ENCODE assay signal across 9 cellular contexts in the genomic region with DNA sequence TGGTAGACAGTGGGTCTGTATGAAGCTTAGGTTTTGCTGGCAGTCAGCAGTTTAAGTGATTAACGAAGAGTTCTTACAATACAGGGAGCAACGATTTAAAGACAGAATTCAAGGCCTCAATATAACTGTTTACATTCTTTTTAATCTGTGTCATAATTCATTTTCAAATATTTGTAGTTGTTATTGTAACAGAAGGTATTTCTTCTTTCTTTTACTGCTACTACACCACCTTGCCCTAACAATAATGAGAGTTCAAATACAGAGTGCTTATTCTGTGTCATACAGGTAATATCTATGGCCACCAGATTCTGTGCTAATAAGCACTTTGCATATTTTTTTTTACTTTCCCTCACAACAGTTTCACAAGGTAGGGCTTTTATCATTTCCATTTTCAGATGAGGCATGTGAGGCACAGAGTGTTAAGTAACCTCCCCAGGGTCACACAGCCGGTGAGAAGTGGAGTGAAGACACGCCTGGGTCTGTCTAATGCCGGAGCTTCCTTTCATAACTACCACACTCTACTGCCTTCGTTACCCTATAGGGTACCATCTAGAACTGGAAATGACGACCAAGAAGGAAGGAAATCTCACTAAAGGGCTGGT.
DNase-seq lines count a peak whose midpoint lies in the region; ATAC-seq, FAIRE-seq and TF ChIP-seq lines count a peak whose summit lies in the region.
"Had no signal": no experiment of that assay in that cellular context is flagged by ENCODE, and none has a peak within 500 bp of the region (broad histone marks: within the 10 kb centered on the region; RNA-seq: fewer than 3 reads in every experiment).

No MANE protein-coding gene starts in this region.

- H3K79me2 ChIP-seq in fibroblast of lung (ENCODE audit: control insufficient read depth, insufficient read depth, low read length): peaks cover 2% of the 10 kb centered on the region

- no peak for FAIRE-seq in A549 (lab: Jason Lieb, UNC)

- H3K4me3 ChIP-seq in A549: no peak overlapping the region
- peak overlapping the region in 1 of 4 experiments; percentile 11 for H3K4me3 ChIP-seq in fibroblast of lung (replicated peaks in 1 of 4; ENCODE audit: control extremely low read depth in 1 of 4, insufficient read depth in 1 of 4, low read depth in 3 of 4, low read length in 4 of 4)

- ATAC-seq in A549 (no peak), GM19455 (IDR thresholded peaks at IDR 0.05; ENCODE audit: unreplicated experiment) (peak; percentile 45), HG03108 (IDR thresholded peaks at IDR 0.05; ENCODE audit: unreplicated experiment) (peak; percentile 21)

- H3K27ac ChIP-seq in A549 (peak overlapping the region; percentile 75 to 78), fibroblast of lung (ENCODE audit: insufficient read depth, low read length) (peak overlapping the region; percentile 69)

- WGBS in A549 (ENCODE audit: missing lambda C conversion rate): 69% methylated on average over 7 of the region's 7 CpGs

- H3K4me1 ChIP-seq in A549: peaks cover 34% of the 10 kb centered on the region
- H3K4me1 ChIP-seq in fibroblast of lung (ENCODE audit: control insufficient read depth, extremely low read depth, insufficient read depth, low read length): peaks cover 20% of the 10 kb centered on the region

- no peaks in the 10 kb centered on the region for H3K27me3 ChIP-seq in fibroblast of lung (ENCODE audit: control insufficient read depth, insufficient read depth, low read length)

- H3K9me3 ChIP-seq in A549: peaks cover 5% of the 10 kb centered on the region; the same call in 1 of the 3 replicates
- H3K9me3 ChIP-seq in fibroblast of lung (ENCODE audit: control insufficient read depth, insufficient read depth, low read depth, low read length): no peaks in the 10 kb centered on the region

- TF ChIP-seq CTCF in A549 (IDR thresholded peaks at IDR 0.05): no peak
- TF ChIP-seq CTCF in fibroblast of lung (conservative IDR thresholded peaks at IDR 0.05 in 1 of 2, IDR thresholded peaks at IDR 0.05 in 1 of 2; ENCODE audit: low read depth in 1 of 2, low read length in 2 of 2): no peak

- no peaks in the 10 kb centered on the region for H4K20me1 ChIP-seq in fibroblast of lung (ENCODE audit: control insufficient read depth, extremely low read depth, insufficient read depth, low read length)

- no peak for TF ChIP-seq EP300 in A549 (IDR thresholded peaks at IDR 0.05)

- CTCF ChIA-PET in A549 (lab: Yijun Ruan, JAX): no interaction called here

- POLR2A ChIA-PET in A549 (lab: Yijun Ruan, JAX): no interaction called here

- no peak for TF ChIP-seq POLR2A in A549 (IDR thresholded peaks at IDR 0.05; ENCODE audit: low read length)

- H3K36me3 ChIP-seq in fibroblast of lung (ENCODE audit: control insufficient read depth, insufficient read depth, low read length): no peaks in the 10 kb centered on the region

- TF ChIP-seq RAD21 in A549 (conservative IDR thresholded peaks at IDR 0.05 in 1 of 2, IDR thresholded peaks at IDR 0.05 in 1 of 2): no peak

- DNase-seq in A549 (ENCODE audit: low read depth in 1 of 2, low spot score in 1 of 2) (no peak), fibroblast of lung (ENCODE audit: low read depth in 2 of 2) (peak; percentile 38 to 39), SIG-M5 (lab: John Stamatoyannopoulos, UW) (no peak), NCI-H2029 (lab: John Stamatoyannopoulos, UW) (no peak)
- DNase-seq in activated CD8-positive, alpha-beta memory T cell treated with anti-CD3 and anti-CD28 coated beads, Interleukin-2, amount 50 U/mL, for 48 hours: no peak
- DNase-seq in stimulated activated CD4-positive, alpha-beta T cell treated with anti-CD3 and anti-CD28 coated beads, Interleukin-4, amount 100 ng/mL, for 24 hours: no peak
- DNase-seq: NCI-H526 had no signal

- no peak overlapping the region for H2AFZ ChIP-seq in fibroblast of lung (ENCODE audit: low read length)

- H3K9ac ChIP-seq in fibroblast of lung (ENCODE audit: insufficient read depth, low read length): no peak overlapping the region

- H3K4me2 ChIP-seq in A549 (peak overlapping the region; percentile 68), fibroblast of lung (ENCODE audit: extremely low read depth, insufficient read depth, low read length) (peak overlapping the region; percentile 60)

TF ChIP-seq in A549, 52 proteins besides CTCF, POLR2A, EP300 and RAD21:
- TF ChIP-seq, protein P1, sequence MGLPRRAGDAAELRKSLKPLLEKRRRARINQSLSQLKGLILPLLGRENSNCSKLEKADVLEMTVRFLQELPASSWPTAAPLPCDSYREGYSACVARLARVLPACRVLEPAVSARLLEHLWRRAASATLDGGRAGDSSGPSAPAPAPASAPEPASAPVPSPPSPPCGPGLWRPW (IDR thresholded peaks at IDR 0.05): no peak
- TF ChIP-seq CEBPB (IDR thresholded peaks at IDR 0.05) (no peak), ESRRA (IDR thresholded peaks at IDR 0.05; ENCODE audit: borderline replicate concordance, low read length) (no peak), FOXS1 (CRISPR knock-in tag; IDR thresholded peaks at IDR 0.05) (no peak), KDM5A (IDR thresholded peaks at IDR 0.05) (no peak), RNF2 (IDR thresholded peaks at IDR 0.05; ENCODE audit: borderline replicate concordance, low read depth) (no peak), SMC3 (IDR thresholded peaks at IDR 0.05) (no peak), NPAS2 (CRISPR knock-in tag; IDR thresholded peaks at IDR 0.05; ENCODE audit: borderline replicate concordance) (no peak), MAZ (IDR thresholded peaks at IDR 0.05; ENCODE audit: borderline replicate concordance, low read depth, low read length) (no peak), RCOR1 (IDR thresholded peaks at IDR 0.05; ENCODE audit: low read depth, low read length) (no peak), RARB (CRISPR knock-in tag; IDR thresholded peaks at IDR 0.05) (no peak), TP53 (CRISPR knock-in tag; IDR thresholded peaks at IDR 0.05) (no peak), FOSL2 (IDR thresholded peaks at IDR 0.05) (no peak), FOSL2 (CRISPR knock-in tag; IDR thresholded peaks at IDR 0.05) (no peak)
- TF ChIP-seq, protein P2, sequence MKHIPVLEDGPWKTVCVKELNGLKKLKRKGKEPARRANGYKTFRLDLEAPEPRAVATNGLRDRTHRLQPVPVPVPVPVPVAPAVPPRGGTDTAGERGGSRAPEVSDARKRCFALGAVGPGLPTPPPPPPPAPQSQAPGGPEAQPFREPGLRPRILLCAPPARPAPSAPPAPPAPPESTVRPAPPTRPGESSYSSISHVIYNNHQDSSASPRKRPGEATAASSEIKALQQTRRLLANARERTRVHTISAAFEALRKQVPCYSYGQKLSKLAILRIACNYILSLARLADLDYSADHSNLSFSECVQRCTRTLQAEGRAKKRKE (CRISPR knock-in tag; IDR thresholded peaks at IDR 0.05; ENCODE audit: low read depth): no peak
- TF ChIP-seq, protein P3, sequence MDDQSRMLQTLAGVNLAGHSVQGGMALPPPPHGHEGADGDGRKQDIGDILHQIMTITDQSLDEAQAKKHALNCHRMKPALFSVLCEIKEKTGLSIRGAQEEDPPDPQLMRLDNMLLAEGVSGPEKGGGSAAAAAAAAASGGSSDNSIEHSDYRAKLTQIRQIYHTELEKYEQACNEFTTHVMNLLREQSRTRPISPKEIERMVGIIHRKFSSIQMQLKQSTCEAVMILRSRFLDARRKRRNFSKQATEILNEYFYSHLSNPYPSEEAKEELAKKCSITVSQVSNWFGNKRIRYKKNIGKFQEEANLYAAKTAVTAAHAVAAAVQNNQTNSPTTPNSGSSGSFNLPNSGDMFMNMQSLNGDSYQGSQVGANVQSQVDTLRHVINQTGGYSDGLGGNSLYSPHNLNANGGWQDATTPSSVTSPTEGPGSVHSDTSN (IDR thresholded peaks at IDR 0.05): no peak
- TF ChIP-seq, protein P4, sequence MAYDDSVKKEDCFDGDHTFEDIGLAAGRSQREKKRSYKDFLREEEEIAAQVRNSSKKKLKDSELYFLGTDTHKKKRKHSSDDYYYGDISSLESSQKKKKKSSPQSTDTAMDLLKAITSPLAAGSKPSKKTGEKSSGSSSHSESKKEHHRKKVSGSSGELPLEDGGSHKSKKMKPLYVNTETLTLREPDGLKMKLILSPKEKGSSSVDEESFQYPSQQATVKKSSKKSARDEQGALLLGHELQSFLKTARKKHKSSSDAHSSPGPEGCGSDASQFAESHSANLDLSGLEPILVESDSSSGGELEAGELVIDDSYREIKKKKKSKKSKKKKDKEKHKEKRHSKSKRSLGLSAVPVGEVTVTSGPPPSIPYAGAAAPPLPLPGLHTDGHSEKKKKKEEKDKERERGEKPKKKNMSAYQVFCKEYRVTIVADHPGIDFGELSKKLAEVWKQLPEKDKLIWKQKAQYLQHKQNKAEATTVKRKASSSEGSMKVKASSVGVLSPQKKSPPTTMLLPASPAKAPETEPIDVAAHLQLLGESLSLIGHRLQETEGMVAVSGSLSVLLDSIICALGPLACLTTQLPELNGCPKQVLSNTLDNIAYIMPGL (CRISPR knock-in tag; IDR thresholded peaks at IDR 0.05; ENCODE audit: borderline replicate concordance): no peak

Comparison
In these comparisons a context has a peak if more than half of its experiments do, and no peak if none do; other contexts are left out.
1. ATAC-seq: peak in GM19455 (single experiment) and HG03108 (single experiment); none in A549 (0 of 2).
2. DNase-seq: peak in fibroblast of lung (2 of 2); none in A549 (0 of 2), SIG-M5 (single experiment), activated CD8-positive, alpha-beta memory T cell treated with anti-CD3 and anti-CD28 coated beads, Interleukin-2, amount 50 U/mL, for 48 hours (single experiment), NCI-H2029 (single experiment) and stimulated activated CD4-positive, alpha-beta T cell treated with anti-CD3 and anti-CD28 coated beads, Interleukin-4, amount 100 ng/mL, for 24 hours (single experiment).